Comparison of ENCODE assay signal across 19 cellular contexts in the genomic region with DNA sequence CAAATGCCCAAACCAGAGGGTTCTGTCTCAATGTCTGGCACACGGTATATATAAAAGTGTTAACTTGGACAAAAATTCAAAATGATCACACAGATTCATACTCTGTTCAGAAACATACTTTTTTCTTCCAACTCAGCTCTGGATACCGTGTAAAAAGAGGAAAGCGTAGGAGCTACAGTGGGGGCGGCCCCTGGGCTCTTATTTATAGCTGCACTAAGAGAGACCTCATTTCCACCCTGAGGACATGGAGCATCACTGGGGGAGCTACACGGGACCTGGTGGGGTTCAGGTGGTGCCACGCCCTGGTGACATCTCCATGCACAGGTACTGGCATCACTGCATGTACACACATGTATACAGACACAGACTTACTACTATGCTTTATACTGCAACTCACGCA.
"Had no signal": no experiment of that assay in that cellular context is flagged by ENCODE, and none has a peak within 500 bp of the region (broad histone marks: within the 10 kb centered on the region; RNA-seq: fewer than 3 reads in every experiment).

No MANE protein-coding gene starts in this region.

- H3K9me3 Mint-ChIP-seq: endodermal cell, mesothelial cell of epicardium had no signal

- DNase-seq: dermis blood vessel endothelial cell; effector CD4-positive, alpha-beta T cell; effector memory CD4-positive, alpha-beta T cell; endodermal cell; erythroblast; esophagus squamous epithelium; foreskin fibroblast; heart right ventricle; hippocampal formation; left cardiac atrium; left lung; left ventricle myocardium superior; lower lobe of right lung; mesenchymal stem cell had no signal

- H3K36me3 Mint-ChIP-seq: mesothelial cell of epicardium had no signal

- H3K4me3 Mint-ChIP-seq: endodermal cell, mesothelial cell of epicardium had no signal

- ATAC-seq: gastroesophageal sphincter, heart right ventricle, left cardiac atrium, left lung, left ventricle myocardium superior, lower lobe of right lung had no signal

- H3K27me3 ChIP-seq: esophagus squamous epithelium, gastroesophageal sphincter, left lung had no signal

- H3K4me1 ChIP-seq: gastroesophageal sphincter, left lung, lower lobe of right lung had no signal

- H3K27ac ChIP-seq: coronary artery, dorsolateral prefrontal cortex, epithelial cell of prostate, esophagus squamous epithelium, gastroesophageal sphincter, heart right ventricle, left lung, lower lobe of right lung had no signal

- H3K27ac Mint-ChIP-seq: endodermal cell, mesothelial cell of epicardium had no signal
